In genomic region chr1:84712288-84712874, GRCh38 we compare ENCODE assay signal across 16 cellular contexts. TPM values are rescaled to one million over a fixed set of nuclear protein-coding genes. Genes with fewer than 3 reads are reported as not detected.
A peak's percentile ranks its signal among the peaks of the same experiment; 100 is the strongest.
DNase-seq lines count a peak whose midpoint lies in the region; ATAC-seq, FAIRE-seq and TF ChIP-seq lines count a peak whose summit lies in the region.
"Had no signal": no experiment of that assay in that cellular context is flagged by ENCODE, and none has a peak within 500 bp of the region (broad histone marks: within the 10 kb centered on the region; RNA-seq: fewer than 3 reads in every experiment).

No MANE protein-coding gene starts in this region.

- no peaks in the 10 kb centered on the region for H3K79me2 ChIP-seq in endothelial cell of umbilical vein (ENCODE audit: control insufficient read depth, insufficient read depth, low read length)

- peak; percentile 29 to 67 (median 36) for ATAC-seq in pancreas
- ATAC-seq in GM21515 (IDR thresholded peaks at IDR 0.05; ENCODE audit: unreplicated experiment): no peak
- ATAC-seq in GM21423 (IDR thresholded peaks at IDR 0.05; ENCODE audit: unreplicated experiment): no peak
- ATAC-seq: left lung had no signal

- H3K9ac ChIP-seq in endothelial cell of umbilical vein (replicated peaks; ENCODE audit: extremely low read depth, insufficient read depth, low read length): no peak overlapping the region

- CTCF ChIA-PET in endothelial cell of umbilical vein (lab: Charles Lee): interaction anchor here (1.2 to 1.9 kb wide), 4 partner anchors 8 to 12 kb away, joined by 3 to 5 read pairs (median 4); no protein-coding TSS in a partner anchor
- CTCF ChIA-PET in CD4-positive, alpha-beta memory T cell (lab: Charles Lee; ENCODE audit: partially characterized antibody): interaction anchor here (1.6 kb wide), 1 partner anchor 10 kb away, joined by 6 read pairs; no protein-coding TSS in a partner anchor

- H3K9me3 ChIP-seq in endothelial cell of umbilical vein (replicated peaks; ENCODE audit: control insufficient read depth, insufficient read depth, low read length) (no peaks in the 10 kb centered on the region), pancreas (no peaks in the 10 kb centered on the region)
- H3K9me3 ChIP-seq in CD4-positive, alpha-beta memory T cell (ENCODE audit: control insufficient read depth in 1 of 2, low read length in 2 of 2): no peaks in the 10 kb centered on the region
- H3K9me3 ChIP-seq: BE2C, esophagus muscularis mucosa, left lung, tibial artery had no signal

- H3K36me3 Mint-ChIP-seq in CD4-positive, alpha-beta memory T cell: no peaks in the 10 kb centered on the region

- no peak overlapping the region for H3K4me2 ChIP-seq in endothelial cell of umbilical vein (ENCODE audit: insufficient read depth, low read length)

- no peak overlapping the region for H2AFZ ChIP-seq in endothelial cell of umbilical vein (ENCODE audit: low read depth, low read length)

- no peak overlapping the region for H3K4me3 Mint-ChIP-seq in CD4-positive, alpha-beta memory T cell

- H3K27ac Mint-ChIP-seq in CD4-positive, alpha-beta memory T cell: no peak overlapping the region

- intact Hi-C loops in endothelial cell of umbilical vein (cut with micrococcal nuclease): no loop called here
- intact Hi-C loops in pancreas (cut with DNase I): no loop called here
- intact Hi-C loops in CD4-positive, alpha-beta memory T cell (cut with micrococcal nuclease): no loop called here

- H3K4me3 ChIP-seq in endothelial cell of umbilical vein (replicated peaks in 1 of 3; ENCODE audit: insufficient read depth in 1 of 3, low read depth in 1 of 3, low read length in 3 of 3) (no peak overlapping the region), pancreas (no peak overlapping the region)
- H3K4me3 ChIP-seq in CD4-positive, alpha-beta memory T cell (ENCODE audit: low read length in 2 of 2): no peak overlapping the region
- H3K4me3 ChIP-seq: esophagus muscularis mucosa, left lung, tibial artery had no signal

- peak; percentile 42 for DNase-seq in ELR (ENCODE audit: low read depth)
- DNase-seq in RPMI7951 (ENCODE audit: low read depth): peak; percentile 65
- DNase-seq in endothelial cell of umbilical vein (ENCODE audit: low read depth, low spot score): peak; percentile 2
- DNase-seq in pancreas: no peak
- DNase-seq in CD4-positive, alpha-beta memory T cell: no peak
- no peak for DNase-seq in T-helper 9 cell
- DNase-seq: activated CD4-positive, alpha-beta T cell treated with anti-CD3 and anti-CD28 coated beads for 48 hours; activated naive CD4-positive, alpha-beta T cell treated with Interleukin-2 at 50 U/mL for 16 hours; BE2C; DMS153; left lung; NCI-H1694 treated with DMSO at 0.1 percent for 48 hours; tibial artery had no signal

- H3K27ac ChIP-seq in endothelial cell of umbilical vein (ENCODE audit: insufficient read depth, low read depth, low read length) (no peak overlapping the region), pancreas (no peak overlapping the region)
- H3K27ac ChIP-seq in CD4-positive, alpha-beta memory T cell (ENCODE audit: low read depth, low read length): no peak overlapping the region
- H3K27ac ChIP-seq: esophagus muscularis mucosa, left lung, tibial artery had no signal

- dilution Hi-C loops in endothelial cell of umbilical vein (cut with MboI; ENCODE audit: extremely low pct_ligation_motif_present, low sequenced_read_pairs): no loop called here

- no TSS peak for BruUV-seq in endothelial cell of umbilical vein (replicated peaks; lab: Mats Ljungman, UMichigan)

- H4K20me1 ChIP-seq in endothelial cell of umbilical vein (replicated peaks; ENCODE audit: control insufficient read depth, extremely low read depth, insufficient read depth, low read length): no peaks in the 10 kb centered on the region

- POLR2A ChIA-PET in endothelial cell of umbilical vein (lab: Charles Lee): no interaction called here
- POLR2A ChIA-PET in CD4-positive, alpha-beta memory T cell (lab: Charles Lee; ENCODE audit: partially characterized antibody): no interaction called here

- H3K27me3 ChIP-seq in endothelial cell of umbilical vein (ENCODE audit: control insufficient read depth in 2 of 2, insufficient read depth in 2 of 2, low read length in 2 of 2) (peaks cover 2% of the 10 kb centered on the region in 2 experiments), pancreas (no peaks in the 10 kb centered on the region)
- no peaks in the 10 kb centered on the region for H3K27me3 ChIP-seq in CD4-positive, alpha-beta memory T cell (ENCODE audit: insufficient read depth, low read length)
- H3K27me3 ChIP-seq: BE2C, esophagus muscularis mucosa, left lung had no signal

- no peaks in the 10 kb centered on the region for H3K9me3 Mint-ChIP-seq in CD4-positive, alpha-beta memory T cell

- no peak for TF ChIP-seq POLR2A in endothelial cell of umbilical vein (IDR thresholded peaks at IDR 0.05; ENCODE audit: low read depth, low read length)

- no peaks in the 10 kb centered on the region for H3K9me1 ChIP-seq in endothelial cell of umbilical vein (replicated peaks; ENCODE audit: control insufficient read depth, extremely low read depth, insufficient read depth, low read length)

- FAIRE-seq in endothelial cell of umbilical vein (lab: Jason Lieb, UNC) (no peak), pancreas (lab: Jason Lieb, UNC) (no peak)

- H3K4me1 Mint-ChIP-seq in CD4-positive, alpha-beta memory T cell: peaks cover 0 to 2% (median 0%) of the 10 kb centered on the region in 4 donors

- no peak for TF ChIP-seq CTCF in endothelial cell of umbilical vein (IDR thresholded peaks at IDR 0.05; ENCODE audit: extremely low read depth in 1 of 2, insufficient read depth in 1 of 2, low read depth in 1 of 2, low read length in 2 of 2)
- no peak for TF ChIP-seq CTCF in pancreas (IDR thresholded peaks at IDR 0.05)

- WGBS in pancreas, 2 donors: 93 to 94% methylated on average over 3 of the region's 3 CpGs

- H3K4me1 ChIP-seq in endothelial cell of umbilical vein (ENCODE audit: control insufficient read depth, extremely low read depth, insufficient read depth, low read length): no peaks in the 10 kb centered on the region
- H3K4me1 ChIP-seq in pancreas: no peaks in the 10 kb centered on the region
- H3K4me1 ChIP-seq in CD4-positive, alpha-beta memory T cell (ENCODE audit: insufficient read depth, low read length): no peaks in the 10 kb centered on the region
- H3K4me1 ChIP-seq: left lung had no signal

- no peaks in the 10 kb centered on the region for H3K36me3 ChIP-seq in endothelial cell of umbilical vein (ENCODE audit: control insufficient read depth in 2 of 2, extremely low read depth in 1 of 2, insufficient read depth in 2 of 2, low read length in 2 of 2)
- no peaks in the 10 kb centered on the region for H3K36me3 ChIP-seq in pancreas
- no peaks in the 10 kb centered on the region for H3K36me3 ChIP-seq in CD4-positive, alpha-beta memory T cell (ENCODE audit: insufficient read depth, low read length)
- H3K36me3 ChIP-seq: BE2C, esophagus muscularis mucosa, left lung, tibial artery had no signal

- H3K27me3 Mint-ChIP-seq in CD4-positive, alpha-beta memory T cell: peaks cover 0 to 7% of the 10 kb centered on the region in 2 donors

TF ChIP-seq in endothelial cell of umbilical vein, 7 proteins besides CTCF, POLR2A, EP300 and RAD21:
- TF ChIP-seq EZH2 (IDR thresholded peaks at IDR 0.05; ENCODE audit: borderline replicate concordance, low read depth, low read length, severe bottlenecking) (no peak), FOS (IDR thresholded peaks at IDR 0.05; ENCODE audit: borderline replicate concordance, insufficient read depth, low read length) (no peak), MYC (IDR thresholded peaks at IDR 0.05; ENCODE audit: low read depth, low read length) (no peak), MAX (IDR thresholded peaks at IDR 0.05; ENCODE audit: insufficient read depth, insufficient read length) (no peak), JUN (IDR thresholded peaks at IDR 0.05; ENCODE audit: borderline replicate concordance, insufficient read depth, insufficient read length, low read depth) (no peak), GATA2 (IDR thresholded peaks at IDR 0.05; ENCODE audit: insufficient read depth, insufficient read length, low read depth, low read length) (no peak), POLR2AphosphoS5 (IDR thresholded peaks at IDR 0.05; ENCODE audit: insufficient read depth, low read depth, low read length) (no peak)

RNA-seq across cellular contexts. Expression of gene SSX2IP, which starts 22.1 kb away (rescaled TPM):
- total RNA-seq in RPMI7951 (2014; rRNA removed; shearing (Covaris generic)): 14.9 and 21.3 TPM in 2 replicates
- total RNA-seq in endothelial cell of umbilical vein (6.9 and 8.4 TPM in 2 replicates), pancreas (1 to 10 TPM; 2.7 to 6.7 (median 5.3) TPM)
- polyA plus RNA-seq in endothelial cell of umbilical vein (0.60 and 0.77 TPM in 2 replicates), pancreas (10 to 100 TPM in 1 of 2 donors, 1 to 10 TPM in 1; 1.9 to 10.2 TPM)
- 1.2 and 1.3 TPM in 2 replicates for polyA plus RNA-seq in endothelial cell of umbilical vein (2011; cell fraction: cytosol; rRNA removed)
- polyA plus RNA-seq in endothelial cell of umbilical vein (2011; cell fraction: nucleus; rRNA removed): 2.8 and 2.9 TPM in 2 replicates
- 2.3 and 4.6 TPM in 2 replicates for polyA plus RNA-seq in endothelial cell of umbilical vein (2012)
- polyA minus RNA-seq in endothelial cell of umbilical vein: 1.5 TPM in 2 replicates
- 9.6 TPM for polyA minus RNA-seq in endothelial cell of umbilical vein (2011; cell fraction: cytosol; rRNA and poly(A)+ RNA removed)
- 2.7 and 3.4 TPM in 2 replicates for polyA minus RNA-seq in endothelial cell of umbilical vein (2011; cell fraction: nucleus; rRNA and poly(A)+ RNA removed)
- total RNA-seq in CD4-positive, alpha-beta memory T cell: 1 to 10 TPM; 7.5 to 8.3 TPM
- 10 to 100 TPM in 1 of 2 donors, 1 to 10 TPM in 1; 5.7 to 11.8 TPM for polyA plus RNA-seq in CD4-positive, alpha-beta memory T cell

Comparison
In these comparisons a context has a peak if more than half of its experiments do, and no peak if none do; other contexts are left out.
1. DNase-seq: peak in ELR (single experiment), RPMI7951 (single experiment) and endothelial cell of umbilical vein (single experiment); none in pancreas (0 of 6), CD4-positive, alpha-beta memory T cell (0 of 5) and T-helper 9 cell (single experiment).
2. ATAC-seq: peak in pancreas (4 of 4); none in GM21515 (single experiment) and GM21423 (single experiment).